27 cellular contexts compared by ENCODE assay signal in the genomic region with DNA sequence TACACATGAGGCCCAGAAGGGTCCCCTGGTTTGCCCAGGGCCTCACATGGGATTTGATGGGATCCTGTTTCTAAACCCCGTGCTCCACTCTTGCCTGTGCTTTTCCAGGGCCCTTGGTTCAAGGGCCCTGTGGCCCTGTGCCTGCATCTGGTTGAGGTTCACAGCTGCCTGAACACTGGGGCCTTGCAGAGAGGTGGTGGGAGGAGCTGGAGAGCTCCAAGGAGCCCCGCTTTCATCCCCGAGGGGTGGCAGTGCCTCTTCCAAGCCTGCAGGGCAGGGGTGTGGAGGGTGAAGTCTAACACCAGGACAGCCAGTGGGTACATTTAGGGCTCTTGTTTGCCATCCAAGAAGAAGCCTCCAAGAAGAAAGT.
A peak's percentile ranks its signal among the peaks of the same experiment; 100 is the strongest.
DNase-seq lines count a peak whose midpoint lies in the region; ATAC-seq and TF ChIP-seq lines count a peak whose summit lies in the region.
"Had no signal": no experiment of that assay in that cellular context is flagged by ENCODE, and none has a peak within 500 bp of the region (broad histone marks: within the 10 kb centered on the region; RNA-seq: fewer than 3 reads in every experiment).

No MANE protein-coding gene starts in this region.

- ATAC-seq in gastroesophageal sphincter (no peak), HG02870 (IDR thresholded peaks at IDR 0.05; ENCODE audit: unreplicated experiment) (no peak), HG02852 (IDR thresholded peaks at IDR 0.05; ENCODE audit: unreplicated experiment) (no peak)
- ATAC-seq: activated CD4-positive, alpha-beta T cell treated with anti-CD3 and anti-CD28 coated beads for 36 hours; GM23338 had no signal

- H3K27me3 ChIP-seq in A673 (replicated peaks; ENCODE audit: insufficient read depth, low read depth, low read length, poor library complexity) (no peaks in the 10 kb centered on the region), gastroesophageal sphincter (no peaks in the 10 kb centered on the region), rectal smooth muscle tissue (ENCODE audit: control insufficient read depth, insufficient read depth, low read length) (no peaks in the 10 kb centered on the region), esophagus squamous epithelium (peaks cover 0 to 63% (median 0%) of the 10 kb centered on the region in 4 donors)
- H3K27me3 ChIP-seq: cardiac muscle cell, heart left ventricle had no signal

- POLR2A ChIA-PET in A673 (lab: Charles Lee; ENCODE audit: low non-redundant PET): no interaction called here
- POLR2A ChIA-PET in RWPE1 (lab: Yijun Ruan, JAX; ENCODE audit: low non-redundant PET): no interaction called here

- DNase-seq in A673 (ENCODE audit: low spot score) (no peak), RWPE1 (ENCODE audit: low spot score) (no peak), esophagus squamous epithelium (lab: John Stamatoyannopoulos, UW) (no peak), NCI-H2081 (lab: John Stamatoyannopoulos, UW) (no peak)
- DNase-seq: ACHN; activated CD4-positive, alpha-beta T cell treated with anti-CD3 and anti-CD28 coated beads for 36 hours; activated T-cell treated with anti-CD3 and anti-CD28 coated beads for 4 hours; CD8-positive, alpha-beta memory T cell; effector memory CD4-positive, alpha-beta T cell; KBM-7; NCI-H1105; NCI-H187; NCI-H2171 treated with DMSO at 0.1 percent for 48 hours; NCI-H510A; retina; stimulated activated CD4-positive, alpha-beta T cell treated with anti-CD3 and anti-CD28 coated beads, Interleukin-2, amount 100 ng/mL, for 24 hours had no signal

- TF ChIP-seq EP300 in gastroesophageal sphincter (IDR thresholded peaks at IDR 0.05): no peak

- no peak for TF ChIP-seq POLR2A in gastroesophageal sphincter (IDR thresholded peaks at IDR 0.05)
- no peak for TF ChIP-seq POLR2A in esophagus squamous epithelium (IDR thresholded peaks at IDR 0.05)

- H3K4me1 ChIP-seq in A673 (ENCODE audit: insufficient read depth, low read length, poor library complexity, severe bottlenecking) (peaks cover 35% of the 10 kb centered on the region), gastroesophageal sphincter (peaks cover 0 to 45% (median 28%) of the 10 kb centered on the region in 3 donors), rectal smooth muscle tissue (ENCODE audit: control insufficient read depth, insufficient read depth, low read length) (peaks cover 28% of the 10 kb centered on the region), esophagus squamous epithelium (peaks cover 0 to 25% (median 10%) of the 10 kb centered on the region in 3 donors)

- 80% methylated on average over 1 of the region's 3 CpGs; no CpG with 5 or more reads in 1 of the 2 donors for WGBS in gastroesophageal sphincter (ENCODE audit: low coverage in 1 of 2), 2 donors
- WGBS in esophagus squamous epithelium, 2 donors: 100% methylated on average over 1 of the region's 3 CpGs; no CpG with 5 or more reads in 1 of the 2 donors

- no peak for TF ChIP-seq CTCF in A673 (conservative IDR thresholded peaks at IDR 0.05; ENCODE audit: low read depth, low read length)
- TF ChIP-seq CTCF in RWPE1 (conservative IDR thresholded peaks at IDR 0.05; ENCODE audit: low read depth): no peak
- TF ChIP-seq CTCF in gastroesophageal sphincter (IDR thresholded peaks at IDR 0.05): no peak
- TF ChIP-seq CTCF in esophagus squamous epithelium (IDR thresholded peaks at IDR 0.05): no peak

- peak overlapping the region; percentile 62 for H3K27ac ChIP-seq in A673 (ENCODE audit: low read depth, low read length, poor library complexity, severe bottlenecking)
- H3K27ac ChIP-seq in RWPE1: peak overlapping the region; percentile 32
- H3K27ac ChIP-seq in gastroesophageal sphincter: peak overlapping the region in 3 of 4 donors; percentile 19 to 65 (median 55)
- peak overlapping the region; percentile 66 for H3K27ac ChIP-seq in rectal smooth muscle tissue (ENCODE audit: low read depth, low read length)
- no peak overlapping the region for H3K27ac ChIP-seq in esophagus squamous epithelium
- H3K27ac ChIP-seq: cardiac muscle cell, epithelial cell of prostate had no signal

- CTCF ChIA-PET in A673 (lab: Charles Lee): no interaction called here
- CTCF ChIA-PET in RWPE1 (lab: Yijun Ruan, JAX): interaction anchor here (0.6 kb wide), 1 partner anchor 110 kb away, joined by 3 read pairs; no protein-coding TSS in a partner anchor

- BruUV-seq in A673 (replicated peaks; lab: Mats Ljungman, UMichigan): no TSS peak

- H3K4me3 ChIP-seq in A673 (ENCODE audit: low read depth, low read length, poor library complexity, severe bottlenecking) (no peak overlapping the region), gastroesophageal sphincter (no peak overlapping the region), rectal smooth muscle tissue (ENCODE audit: low read length) (no peak overlapping the region), esophagus squamous epithelium (no peak overlapping the region)
- H3K4me3 ChIP-seq: cardiac muscle cell, coronary artery, GM23338, heart left ventricle, lung, thoracic aorta had no signal

- intact Hi-C loops in A673 (cut with micrococcal nuclease; ENCODE audit: unreplicated experiment): no loop called here
- intact Hi-C loops in esophagus squamous epithelium (cut with DNase I): no loop called here

- H3K9me3 ChIP-seq in A673 (ENCODE audit: low read depth, low read length, poor library complexity, severe bottlenecking) (no peaks in the 10 kb centered on the region), gastroesophageal sphincter (no peaks in the 10 kb centered on the region), esophagus squamous epithelium (no peaks in the 10 kb centered on the region)
- H3K9me3 ChIP-seq: heart left ventricle, thoracic aorta had no signal

- H3K9ac ChIP-seq in rectal smooth muscle tissue (ENCODE audit: low read length): no peak overlapping the region

- H3K36me3 ChIP-seq in A673 (ENCODE audit: insufficient read depth, low read length, poor library complexity, severe bottlenecking) (no peaks in the 10 kb centered on the region), gastroesophageal sphincter (no peaks in the 10 kb centered on the region), rectal smooth muscle tissue (ENCODE audit: control insufficient read depth, insufficient read depth, low read length) (no peaks in the 10 kb centered on the region), esophagus squamous epithelium (no peaks in the 10 kb centered on the region)
- H3K36me3 ChIP-seq: cardiac muscle cell, heart left ventricle, thoracic aorta had no signal

Comparison
In these comparisons a context has a peak if more than half of its experiments do, and no peak if none do; other contexts are left out.
1. H3K27ac ChIP-seq: peak in A673 (single experiment), RWPE1 (single experiment), gastroesophageal sphincter (3 of 4) and rectal smooth muscle tissue (single experiment); none in esophagus squamous epithelium (0 of 4).